In the genomic region with DNA sequence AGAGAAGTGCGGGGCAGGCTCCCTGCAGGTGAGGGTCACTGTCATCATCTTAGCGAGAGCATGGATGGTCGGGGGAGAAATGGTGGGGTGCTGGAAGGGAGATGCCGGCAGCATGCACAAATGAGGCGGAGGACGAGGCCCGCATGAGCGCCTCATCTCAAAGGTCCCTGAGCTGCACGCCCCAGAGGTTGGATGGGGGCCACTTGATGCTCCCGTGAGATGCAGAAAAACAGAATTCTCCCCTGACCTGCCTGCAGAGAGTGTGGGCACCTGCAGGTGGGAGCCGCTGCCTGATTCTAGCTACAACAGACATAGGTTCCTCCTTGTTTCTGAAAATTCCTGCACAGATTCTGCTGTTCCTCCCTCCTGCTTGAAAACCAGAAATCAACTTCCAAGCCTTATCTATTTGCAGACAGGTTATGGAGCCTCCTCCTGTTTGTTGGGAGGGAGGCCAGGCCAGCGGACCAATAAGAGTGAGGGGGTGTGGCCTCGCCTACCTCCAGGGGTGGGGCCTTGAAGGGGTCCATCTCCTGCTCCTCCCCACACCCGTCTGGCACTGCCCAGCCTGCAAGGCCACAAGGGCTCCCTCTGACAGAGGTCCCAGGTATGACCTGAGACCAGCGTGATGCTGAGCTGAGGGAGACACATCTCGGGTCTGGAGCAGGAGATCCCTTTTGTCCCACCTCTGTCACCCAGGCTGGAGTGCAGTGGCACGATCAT, we compare ENCODE assay signal across 9 cellular contexts.
A peak's percentile ranks its signal among the peaks of the same experiment; 100 is the strongest.
DNase-seq lines count a peak whose midpoint lies in the region; ATAC-seq, FAIRE-seq and TF ChIP-seq lines count a peak whose summit lies in the region.
"Had no signal": no experiment of that assay in that cellular context is flagged by ENCODE, and none has a peak within 500 bp of the region (broad histone marks: within the 10 kb centered on the region; RNA-seq: fewer than 3 reads in every experiment).

No MANE protein-coding gene starts in this region.

- H3K27me3 ChIP-seq in breast epithelium = no peaks in the 10 kb centered on the region
- no peaks in the 10 kb centered on the region for H3K27me3 ChIP-seq in adrenal gland
- H3K27me3 ChIP-seq in small intestine (ENCODE audit: control insufficient read depth in 2 of 2, insufficient read depth in 2 of 2, low read length in 2 of 2) = no peaks in the 10 kb centered on the region

- 78 to 85% (median 84%) methylated on average over 14 to 17 of the region's 17 CpGs for WGBS in adrenal gland, 4 donors
- 74 to 80% (median 78%) methylated on average over 17 of the region's 17 CpGs for WGBS in small intestine, 3 donors

- no peak overlapping the region for H3K4me3 ChIP-seq in breast epithelium
- H3K4me3 ChIP-seq in adrenal gland = no peak overlapping the region
- no peak overlapping the region for H3K4me3 ChIP-seq in small intestine (ENCODE audit: low read depth in 1 of 2, low read length in 2 of 2)

- DNase-seq in T47D (ENCODE audit: low read depth in 1 of 2, low spot score in 1 of 2) (peak; percentile 65 to 72), breast epithelium (ENCODE audit: low spot score in 2 of 2) (no peak), NCI-H2029 treated with DMSO at 0.1 percent for 48 hours (lab: John Stamatoyannopoulos, UW) (peak; percentile 27), adrenal gland (peak in 6 of 7 donors; percentile 39 to 68 (median 49)), small intestine (peak; percentile 51), mucosa of gallbladder (ENCODE audit: low spot score) (no peak), NOMO-1 treated with DMSO at 0.1 percent for 48 hours (lab: John Stamatoyannopoulos, UW; ENCODE audit: unreplicated experiment) (no peak)

- no peak for FAIRE-seq in small intestine (lab: Jason Lieb, UNC)
- FAIRE-seq: astrocyte had no signal

- H3K36me3 ChIP-seq in breast epithelium = no peaks in the 10 kb centered on the region
- no peaks in the 10 kb centered on the region for H3K36me3 ChIP-seq in adrenal gland (replicated peaks in 1 of 2)
- H3K36me3 ChIP-seq in small intestine (ENCODE audit: control insufficient read depth in 2 of 2, insufficient read depth in 2 of 2, low read length in 2 of 2) = no peaks in the 10 kb centered on the region

- no peaks in the 10 kb centered on the region for H3K4me1 ChIP-seq in breast epithelium
- H3K4me1 ChIP-seq in adrenal gland (replicated peaks in 1 of 2) = no peaks in the 10 kb centered on the region
- H3K4me1 ChIP-seq in small intestine (ENCODE audit: control insufficient read depth in 2 of 2, insufficient read depth in 1 of 2, low read depth in 1 of 2, low read length in 1 of 2) = no peaks in the 10 kb centered on the region

- no peak for TF ChIP-seq CTCF in breast epithelium (IDR thresholded peaks at IDR 0.05)
- TF ChIP-seq CTCF in adrenal gland (IDR thresholded peaks at IDR 0.05) = no peak

- TF ChIP-seq POLR2A in breast epithelium (IDR thresholded peaks at IDR 0.05) (no peak), adrenal gland (IDR thresholded peaks at IDR 0.05) (no peak)

- intact Hi-C loops in breast epithelium (cut with DNase I; ENCODE audit: low total_unique reads) = no loop called here
- intact Hi-C loops in adrenal gland (cut with DNase I) = no loop called here

- H3K9me3 ChIP-seq in breast epithelium (no peaks in the 10 kb centered on the region), adrenal gland (replicated peaks in 1 of 3) (no peaks in the 10 kb centered on the region), small intestine (ENCODE audit: control insufficient read depth, low read depth) (no peaks in the 10 kb centered on the region)

- in situ Hi-C loops in T47D (cut with HindIII; ENCODE audit: low pct_unique_long_range_greater_than_20kb, low sequenced_read_pairs) = no loop called here

- ATAC-seq in GM21619 (IDR thresholded peaks at IDR 0.05; ENCODE audit: unreplicated experiment) = peak; percentile 84

- no peak overlapping the region for H3K27ac ChIP-seq in breast epithelium
- no peak overlapping the region for H3K27ac ChIP-seq in adrenal gland
- H3K27ac ChIP-seq in small intestine (ENCODE audit: low read depth in 1 of 2, low read length in 1 of 2) = no peak overlapping the region

Comparison
In these comparisons a context has a peak if more than half of its experiments do, and no peak if none do; other contexts are left out.
1. DNase-seq: peak in T47D (2 of 2), NCI-H2029 treated with DMSO at 0.1 percent for 48 hours (single experiment), adrenal gland (6 of 7) and small intestine (single experiment); none in breast epithelium (0 of 2), mucosa of gallbladder (single experiment) and NOMO-1 treated with DMSO at 0.1 percent for 48 hours (single experiment).